8 cellular contexts compared by ENCODE assay signal in genomic region chr11:65616575-65617001, GRCh38. TPM values are rescaled to one million over a fixed set of nuclear protein-coding genes. Genes with fewer than 3 reads are reported as not detected.
DNase-seq lines count a peak whose midpoint lies in the region; ATAC-seq lines count a peak whose summit lies in the region.

No MANE protein-coding gene starts in this region.

- H3K9me3 Mint-ChIP-seq in activated naive CD8-positive, alpha-beta T cell (ENCODE audit: low read depth): no peaks in the 10 kb centered on the region

- no peaks in the 10 kb centered on the region for H3K27me3 Mint-ChIP-seq in activated naive CD8-positive, alpha-beta T cell

- peak overlapping the region; percentile 98 for H3K4me3 Mint-ChIP-seq in activated naive CD8-positive, alpha-beta T cell

- peaks cover 5% of the 10 kb centered on the region for H3K36me3 Mint-ChIP-seq in activated naive CD8-positive, alpha-beta T cell

- peak; percentile 25 for DNase-seq in NK-92 treated with Interleukin-12 subunit alpha and Interleukin-12 subunit beta, amount 100 ng/mL, for 24 hours (lab: John Stamatoyannopoulos, UW)
- no peak for DNase-seq in NK-92 (lab: John Stamatoyannopoulos, UW; ENCODE audit: unreplicated experiment)
- DNase-seq in kidney tubule cell (ENCODE audit: low spot score): peak; percentile 15
- no peak for DNase-seq in substantia nigra (lab: John Stamatoyannopoulos, UW)
- DNase-seq in NCI-H1092 (lab: John Stamatoyannopoulos, UW): no peak
- DNase-seq in NCI-H2029 treated with DMSO at 0.1 percent for 48 hours (lab: John Stamatoyannopoulos, UW): no peak

- no peak for ATAC-seq in esophagus mucosa

- peak overlapping the region; percentile 89 for H3K27ac Mint-ChIP-seq in activated naive CD8-positive, alpha-beta T cell

- peaks cover 34% of the 10 kb centered on the region for H3K4me1 Mint-ChIP-seq in activated naive CD8-positive, alpha-beta T cell (ENCODE audit: low read depth)

- H3K27ac ChIP-seq in substantia nigra (ENCODE audit: low read depth, low read length, poor library complexity, severe bottlenecking): peak overlapping the region; percentile 100

RNA-seq across cellular contexts. Expression of gene PCNX3, which starts 1.0 kb away (rescaled TPM):
- total RNA-seq in esophagus mucosa: 23.8 TPM

RNA-seq across cellular contexts. Expression of gene MAP3K11, which starts 2.6 kb away (rescaled TPM):
- total RNA-seq in esophagus mucosa: 32.4 TPM

RNA-seq across cellular contexts. Expression of gene KCNK7, which starts 21.0 kb away (rescaled TPM):
- 20.2 TPM for total RNA-seq in esophagus mucosa

RNA-seq across cellular contexts. Expression of gene SIPA1, which starts 21.3 kb away (rescaled TPM):
- total RNA-seq in esophagus mucosa: 23.1 TPM

RNA-seq across cellular contexts. Expression of gene EHBP1L1, which starts 40.7 kb away (rescaled TPM):
- total RNA-seq in esophagus mucosa: 52.6 TPM

Comparison
In these comparisons a context has a peak if more than half of its experiments do, and no peak if none do; other contexts are left out.
1. DNase-seq: peak in NK-92 treated with Interleukin-12 subunit alpha and Interleukin-12 subunit beta, amount 100 ng/mL, for 24 hours (single experiment) and kidney tubule cell (single experiment); none in NK-92 (single experiment), substantia nigra (0 of 49), NCI-H1092 (single experiment) and NCI-H2029 treated with DMSO at 0.1 percent for 48 hours (single experiment).